In genomic region chr11:101860694-101861371, GRCh38 we compare ENCODE assay signal across 8 cellular contexts. TPM values are rescaled to one million over a fixed set of nuclear protein-coding genes. Genes with fewer than 3 reads are reported as not detected.
DNase-seq lines count a peak whose midpoint lies in the region; ATAC-seq and TF ChIP-seq lines count a peak whose summit lies in the region.

No MANE protein-coding gene starts in this region.

- no peak overlapping the region for H3K27ac ChIP-seq in CD8-positive, alpha-beta T cell (ENCODE audit: low read depth, low read length)
- no peak overlapping the region for H3K27ac ChIP-seq in neuronal stem cell (replicated peaks; ENCODE audit: low read length)

- H3K27me3 Mint-ChIP-seq in CD8-positive, alpha-beta T cell (ENCODE audit: low read depth) = peaks cover 9% of the 10 kb centered on the region

- H3K14ac ChIP-seq in neuronal stem cell (ENCODE audit: low read length) = no peak overlapping the region

- H4K8ac ChIP-seq in neuronal stem cell (ENCODE audit: low read depth, low read length) = no peak overlapping the region

- H3K4me3 Mint-ChIP-seq in CD8-positive, alpha-beta T cell = no peak overlapping the region

- no peaks in the 10 kb centered on the region for H3K9me3 ChIP-seq in CD8-positive, alpha-beta T cell (ENCODE audit: low read length)
- no peaks in the 10 kb centered on the region for H3K9me3 ChIP-seq in neuronal stem cell (replicated peaks in 1 of 2; ENCODE audit: control insufficient read depth in 2 of 2, insufficient read depth in 1 of 2, low read depth in 1 of 2, low read length in 2 of 2)

- DNase-seq in CD8-positive, alpha-beta T cell = peak in 5 of 7 experiments; percentile 5 to 49 (median 10)
- DNase-seq in NCI-H2171 (lab: John Stamatoyannopoulos, UW) (peak; percentile 20), fibroblast of villous mesenchyme (ENCODE audit: low read depth) (peak; percentile 68), neuronal stem cell (ENCODE audit: low spot score) (peak; percentile 45)
- DNase-seq in activated CD8-positive, alpha-beta memory T cell treated with anti-CD3 and anti-CD28 coated beads, Interleukin-2, amount 50 U/mL, for 48 hours = peak; percentile 49
- no peak for DNase-seq in activated effector memory CD4-positive, alpha-beta T cell treated with Interleukin-2 at 50 U/mL for 16 hours

- H3K9me3 Mint-ChIP-seq in CD8-positive, alpha-beta T cell = peaks cover 5% of the 10 kb centered on the region

- no peak overlapping the region for H3K27ac Mint-ChIP-seq in CD8-positive, alpha-beta T cell

- CTCF ChIA-PET in CD8-positive, alpha-beta T cell (lab: Charles Lee) = interaction anchor here (0.6 to 3.0 kb wide), 21 partner anchors 9 to 806 kb away, joined by 3 to 101 read pairs (median 4); no protein-coding TSS in a partner anchor

- no peak overlapping the region for H3K4ac ChIP-seq in neuronal stem cell (ENCODE audit: low read length)

- intact Hi-C loops in CD8-positive, alpha-beta T cell (cut with DNase I, micrococcal nuclease) = loop anchor here (1.0 to 2.0 kb wide), 2 partner anchors 146 to 752 kb away; no protein-coding TSS in a partner anchor

- WGBS in neuronal stem cell (ENCODE audit: extremely low coverage in 2 of 2, insufficient read length in 2 of 2, insufficient replicate concordance in 1 of 2), 2 donors = no CpG with 5 or more reads among the region's 9 CpGs

- no peak overlapping the region for H3K4me3 ChIP-seq in CD8-positive, alpha-beta T cell (ENCODE audit: low read depth, low read length)
- H3K4me3 ChIP-seq in fibroblast of villous mesenchyme (ENCODE audit: low read depth, low read length) (no peak overlapping the region), neuronal stem cell (ENCODE audit: low read length in 2 of 2) (no peak overlapping the region)

- POLR2A ChIA-PET in CD8-positive, alpha-beta T cell (lab: Charles Lee) = interaction anchor here (1.1 kb wide), 1 partner anchor 147 kb away, joined by 7 read pairs; no protein-coding TSS in a partner anchor

- H3K36me3 Mint-ChIP-seq in CD8-positive, alpha-beta T cell = no peaks in the 10 kb centered on the region

- no peak overlapping the region for H4K91ac ChIP-seq in neuronal stem cell (ENCODE audit: low read depth, low read length, poor library complexity)

- H2AFZ ChIP-seq in neuronal stem cell (ENCODE audit: low read length) = no peak overlapping the region

- peak; percentile 73 for TF ChIP-seq CTCF in CD8-positive, alpha-beta T cell (IDR thresholded peaks at IDR 0.05)
- TF ChIP-seq CTCF in fibroblast of villous mesenchyme (IDR thresholded peaks at IDR 0.05; ENCODE audit: insufficient read depth, low read depth, low read length) = peak; percentile 84

- H2BK15ac ChIP-seq in neuronal stem cell (ENCODE audit: low read length) = no peak overlapping the region

- H3K4me1 ChIP-seq in CD8-positive, alpha-beta T cell (ENCODE audit: insufficient read depth, low read length) = no peaks in the 10 kb centered on the region
- H3K4me1 ChIP-seq in neuronal stem cell (ENCODE audit: control insufficient read depth in 2 of 2, insufficient read depth in 1 of 2, low read depth in 1 of 2, low read length in 2 of 2) = no peaks in the 10 kb centered on the region

- peak; percentile 42 for ATAC-seq in CD8-positive, alpha-beta T cell
- ATAC-seq in GM18868 (IDR thresholded peaks at IDR 0.05; ENCODE audit: unreplicated experiment) (peak; percentile 98), HG03045 (IDR thresholded peaks at IDR 0.05; ENCODE audit: unreplicated experiment) (peak; percentile 62)

- no peak overlapping the region for H3K18ac ChIP-seq in neuronal stem cell (ENCODE audit: low read length)

- H3K9ac ChIP-seq in neuronal stem cell (ENCODE audit: low read depth, low read length, poor library complexity) = no peak overlapping the region

- no peak overlapping the region for H2AK5ac ChIP-seq in neuronal stem cell (ENCODE audit: low read depth, low read length)

- no peak overlapping the region for H3K4me2 ChIP-seq in neuronal stem cell (ENCODE audit: insufficient read depth, low read length, poor library complexity, severe bottlenecking)

- H3K4me1 Mint-ChIP-seq in CD8-positive, alpha-beta T cell (ENCODE audit: low read depth) = peaks cover 1% of the 10 kb centered on the region

- no peak overlapping the region for H2BK12ac ChIP-seq in neuronal stem cell (ENCODE audit: low read length)

- no peaks in the 10 kb centered on the region for H3K79me1 ChIP-seq in neuronal stem cell (ENCODE audit: low read depth, low read length)

- H2BK120ac ChIP-seq in neuronal stem cell (ENCODE audit: low read depth, low read length) = no peak overlapping the region

- no peak overlapping the region for H3K23ac ChIP-seq in neuronal stem cell (ENCODE audit: low read depth, low read length, poor library complexity)

- no peaks in the 10 kb centered on the region for H3K27me3 ChIP-seq in CD8-positive, alpha-beta T cell (ENCODE audit: insufficient read depth, low read length)
- H3K27me3 ChIP-seq in neuronal stem cell (ENCODE audit: control insufficient read depth in 3 of 3, insufficient read depth in 3 of 3, low read depth in 1 of 3, low read length in 3 of 3) = no peaks in the 10 kb centered on the region

- no peak overlapping the region for H2BK5ac ChIP-seq in neuronal stem cell (ENCODE audit: low read length)

- H3K36me3 ChIP-seq in CD8-positive, alpha-beta T cell (ENCODE audit: insufficient read depth, low read length) = no peaks in the 10 kb centered on the region
- H3K36me3 ChIP-seq in neuronal stem cell (replicated peaks in 1 of 2; ENCODE audit: control insufficient read depth in 2 of 2, insufficient read depth in 2 of 2, low read length in 2 of 2) = no peaks in the 10 kb centered on the region

RNA-seq across cellular contexts. Expression of gene CEP126, which starts 54.0 kb away (rescaled TPM):
- total RNA-seq in CD8-positive, alpha-beta T cell = under 1 TPM; 0.81 to 0.87 TPM
- total RNA-seq in fibroblast of villous mesenchyme = 0.97 and 2.2 TPM in 2 replicates
- 2.9 TPM for polyA plus RNA-seq in neuronal stem cell (2013, experiment 1 of 2)
- polyA plus RNA-seq in neuronal stem cell (2013, experiment 2 of 2) = 3.3 TPM

RNA-seq across cellular contexts. Expression of gene ANGPTL5, which starts 55.5 kb away (rescaled TPM):
- not detected for total RNA-seq in CD8-positive, alpha-beta T cell
- total RNA-seq in fibroblast of villous mesenchyme = not detected in 2 replicates
- not detected for polyA plus RNA-seq in neuronal stem cell (2013, experiment 1 of 2)
- not detected for polyA plus RNA-seq in neuronal stem cell (2013, experiment 2 of 2)

Comparison
In these comparisons a context has a peak if more than half of its experiments do, and no peak if none do; other contexts are left out.
1. ATAC-seq: peak in every context shown above with its lines; median percentile 98 in GM18868; 62 in HG03045; 42 in CD8-positive, alpha-beta T cell.